18 cellular contexts compared by ENCODE assay signal in genomic region chr7:32660936-32661335, GRCh38.
DNase-seq lines count a peak whose midpoint lies in the region; ATAC-seq, FAIRE-seq and TF ChIP-seq lines count a peak whose summit lies in the region.
"Had no signal": no experiment of that assay in that cellular context is flagged by ENCODE, and none has a peak within 500 bp of the region (broad histone marks: within the 10 kb centered on the region; RNA-seq: fewer than 3 reads in every experiment).

No MANE protein-coding gene starts in this region.

- TF ChIP-seq EP300 in A549 (IDR thresholded peaks at IDR 0.05) = no peak

- no peak for TF ChIP-seq RAD21 in A549 (conservative IDR thresholded peaks at IDR 0.05 in 1 of 2, IDR thresholded peaks at IDR 0.05 in 1 of 2)

- TF ChIP-seq CTCF in A549 (IDR thresholded peaks at IDR 0.05) (no peak), NB4 (IDR thresholded peaks at IDR 0.05; ENCODE audit: low read depth, low read length) (no peak), choroid plexus epithelial cell (conservative IDR thresholded peaks at IDR 0.05; ENCODE audit: low read depth, low read length) (no peak)

- TF ChIP-seq POLR2A in A549 (IDR thresholded peaks at IDR 0.05; ENCODE audit: low read length) (no peak), NB4 (IDR thresholded peaks at IDR 0.05; ENCODE audit: extremely low read depth, insufficient read length) (no peak)

- peaks cover 17% of the 10 kb centered on the region; the same call in 2 of the 3 replicates for H3K9me3 ChIP-seq in A549
- H3K9me3 ChIP-seq: Peyer's patch, SJCRH30 had no signal

- ATAC-seq in A549 = no peak

- no peak for FAIRE-seq in A549 (lab: Jason Lieb, UNC)
- FAIRE-seq: GM12891 had no signal

- H3K27ac ChIP-seq in A549 = peak overlapping the region; percentile 36 to 78
- H3K27ac ChIP-seq: Peyer's patch, SJCRH30 had no signal

- peaks cover 71% of the 10 kb centered on the region for H3K4me1 ChIP-seq in A549
- H3K4me1 ChIP-seq: Peyer's patch, SJCRH30 had no signal

- DNase-seq in A549 (ENCODE audit: low read depth in 1 of 2, low spot score in 1 of 2) (no peak), GF-D8 (lab: John Stamatoyannopoulos, UW) (peak; percentile 14), NB4 (ENCODE audit: low read depth) (peak; percentile 39), choroid plexus epithelial cell (ENCODE audit: low read depth) (peak; percentile 34), NCI-H1105 (lab: John Stamatoyannopoulos, UW) (no peak), HuH-7.5 (ENCODE audit: low spot score) (no peak), HCEC 1CT (no peak)
- DNase-seq: 8988T, GOT3, MM.1S, NCI-H1694, NCI-H2081 treated with DMSO at 0.1 percent for 48 hours, NCI-H2171 treated with DMSO at 0.1 percent for 48 hours, NCI-H524 treated with DMSO at 0.1 percent for 48 hours, NCI-H82, Peyer's patch, SJCRH30 had no signal

- peak overlapping the region; percentile 4; the same call in 1 of the 3 replicates for H3K4me2 ChIP-seq in A549

- no peak overlapping the region for H3K4me3 ChIP-seq in A549
- H3K4me3 ChIP-seq in NB4 (ENCODE audit: low read depth, low read length) = no peak overlapping the region
- H3K4me3 ChIP-seq in choroid plexus epithelial cell (ENCODE audit: low read depth, low read length) = no peak overlapping the region
- H3K4me3 ChIP-seq: Peyer's patch, SJCRH30 had no signal

- POLR2A ChIA-PET in A549 (lab: Yijun Ruan, JAX) = interaction anchor here (0.7 kb wide), 1 partner anchor 10 kb away, joined by 6 read pairs; no protein-coding TSS in a partner anchor

- CTCF ChIA-PET in A549 (lab: Yijun Ruan, JAX) = interaction anchor here (0.6 to 0.8 kb wide), 2 partner anchors 171 to 297 kb away, joined by 3 read pairs; partner anchors contain the start of gene LSM5

- 42% methylated on average over 2 of the region's 2 CpGs for WGBS in A549 (ENCODE audit: missing lambda C conversion rate)

TF ChIP-seq in A549, 52 proteins besides CTCF, POLR2A, EP300 and RAD21:
- no peak for TF ChIP-seq EHMT2 (IDR thresholded peaks at IDR 0.05; ENCODE audit: low read depth)
- TF ChIP-seq E2F6 (IDR thresholded peaks at IDR 0.05; ENCODE audit: borderline replicate concordance, low read depth) = no peak
- TF ChIP-seq HOXB13 (CRISPR knock-in tag; IDR thresholded peaks at IDR 0.05; ENCODE audit: low read depth) = no peak

Comparison
In these comparisons a context has a peak if more than half of its experiments do, and no peak if none do; other contexts are left out.
1. DNase-seq: peak in GF-D8 (single experiment), NB4 (single experiment) and choroid plexus epithelial cell (single experiment); none in A549 (0 of 2), NCI-H1105 (single experiment), HuH-7.5 (single experiment) and HCEC 1CT (single experiment).